In genomic region chr5:10988637-10989036, GRCh38 we compare ENCODE assay signal across 19 cellular contexts.
A peak's percentile ranks its signal among the peaks of the same experiment; 100 is the strongest.
DNase-seq lines count a peak whose midpoint lies in the region; ATAC-seq, FAIRE-seq and TF ChIP-seq lines count a peak whose summit lies in the region.
"Had no signal": no experiment of that assay in that cellular context is flagged by ENCODE, and none has a peak within 500 bp of the region (broad histone marks: within the 10 kb centered on the region; RNA-seq: fewer than 3 reads in every experiment).

No MANE protein-coding gene starts in this region.

- no peak overlapping the region for H3K4ac ChIP-seq in H1 (replicated peaks; ENCODE audit: insufficient read length, low read depth, low read length)

- no peak for TF ChIP-seq EP300 in H1 (IDR thresholded peaks at IDR 0.05; ENCODE audit: borderline replicate concordance in 1 of 2, low read depth in 2 of 2, low read length in 2 of 2)

- peak overlapping the region; percentile 32 for H3K4me3 Mint-ChIP-seq in Calu3 (ENCODE audit: low read depth, unreplicated experiment)
- peak overlapping the region in 6 of 10 donors; percentile 1 to 69 (median 44) for H3K4me3 Mint-ChIP-seq in naive thymus-derived CD4-positive, alpha-beta T cell
- H3K4me3 Mint-ChIP-seq: neural progenitor cell had no signal

- H3K4me2 ChIP-seq in KMS-11 (no peak overlapping the region), H1 (ENCODE audit: insufficient read depth in 1 of 2, low read depth in 2 of 2, low read length in 2 of 2) (no peak overlapping the region)

- 0 out of 2 replicates have a peak overlapping the region, but pooled peaks have one; percentile 67 for H2AFZ ChIP-seq in KMS-11 (ENCODE audit: low read depth)
- H2AFZ ChIP-seq in H1 (ENCODE audit: low read length) = peak overlapping the region; percentile 67; the same call in 1 of the 2 replicates
- H2AFZ ChIP-seq: hepatocyte, neural progenitor cell had no signal

- no peak overlapping the region for H2BK12ac ChIP-seq in H1 (ENCODE audit: low read depth, low read length)

- no peak overlapping the region for H4K8ac ChIP-seq in H1 (ENCODE audit: extremely low read depth, insufficient read depth, low read length)

- no peaks in the 10 kb centered on the region for H4K20me1 ChIP-seq in KMS-11 (ENCODE audit: insufficient read depth)
- no peaks in the 10 kb centered on the region for H4K20me1 ChIP-seq in H1 (replicated peaks in 1 of 2; ENCODE audit: control insufficient read depth in 1 of 2, insufficient read depth in 2 of 2, low read length in 2 of 2)

- no peaks in the 10 kb centered on the region for H3K36me3 ChIP-seq in KMS-11 (ENCODE audit: insufficient read depth)
- no peaks in the 10 kb centered on the region for H3K36me3 ChIP-seq in H1 (ENCODE audit: control insufficient read depth in 2 of 4, insufficient read depth in 4 of 4, low read length in 3 of 4)
- no peaks in the 10 kb centered on the region for H3K36me3 ChIP-seq in naive thymus-derived CD4-positive, alpha-beta T cell (ENCODE audit: control insufficient read depth in 2 of 3, insufficient read depth in 3 of 3, low read length in 3 of 3)
- H3K36me3 ChIP-seq: MG63, neural progenitor cell, SJSA1, upper lobe of left lung had no signal

- no peak overlapping the region for H3K56ac ChIP-seq in H1 (replicated peaks; ENCODE audit: insufficient read length, low read depth, low read length)

- H2AK5ac ChIP-seq in H1 (ENCODE audit: low read depth, low read length) = no peak overlapping the region

- H3K79me2 ChIP-seq in KMS-11 (ENCODE audit: insufficient read depth, low read depth) = no peaks in the 10 kb centered on the region
- H3K79me2 ChIP-seq in H1 (ENCODE audit: control insufficient read depth in 1 of 2, insufficient read depth in 2 of 2, low read length in 2 of 2) = no peaks in the 10 kb centered on the region
- H3K79me2 ChIP-seq: hepatocyte had no signal

- no peak overlapping the region for H4K91ac ChIP-seq in H1 (replicated peaks; ENCODE audit: insufficient read length, low read length)

- H3K36me3 Mint-ChIP-seq in Calu3 (ENCODE audit: insufficient read depth, unreplicated experiment) = no peaks in the 10 kb centered on the region
- no peaks in the 10 kb centered on the region for H3K36me3 Mint-ChIP-seq in naive thymus-derived CD4-positive, alpha-beta T cell
- H3K36me3 Mint-ChIP-seq: activated naive CD8-positive, alpha-beta T cell had no signal

- no peak overlapping the region for H3K9ac ChIP-seq in KMS-11
- no peak overlapping the region for H3K9ac ChIP-seq in H1 (replicated peaks in 1 of 4; ENCODE audit: extremely low read depth in 1 of 4, low read depth in 3 of 4, low read length in 3 of 4)
- H3K9ac ChIP-seq: neural progenitor cell had no signal

- H3K27ac ChIP-seq in KMS-11 = no peak overlapping the region
- no peak overlapping the region for H3K27ac ChIP-seq in H1 (ENCODE audit: low read depth, low read length)
- H3K27ac ChIP-seq in naive thymus-derived CD4-positive, alpha-beta T cell (ENCODE audit: low read depth, low read length) = no peak overlapping the region
- H3K27ac ChIP-seq: hepatocyte, neural progenitor cell, SJSA1, upper lobe of left lung had no signal

- H3K9me3 Mint-ChIP-seq in Calu3 (ENCODE audit: low read depth, unreplicated experiment) = no peaks in the 10 kb centered on the region
- no peaks in the 10 kb centered on the region for H3K9me3 Mint-ChIP-seq in naive thymus-derived CD4-positive, alpha-beta T cell
- H3K9me3 Mint-ChIP-seq: CD4-positive, CD25-positive, alpha-beta regulatory T cell; neural progenitor cell; stimulated activated naive CD8-positive, alpha-beta T cell treated with anti-CD3 and anti-CD28 coated beads, Interleukin-15, amount 100 ng/mL, for 72 hours had no signal

- H2BK5ac ChIP-seq in H1 (ENCODE audit: low read depth, low read length) = no peak overlapping the region

- TF ChIP-seq CTCF in Calu3 (IDR thresholded peaks at IDR 0.05; ENCODE audit: unreplicated experiment) (no peak), KMS-11 (conservative IDR thresholded peaks at IDR 0.05; ENCODE audit: low read depth, low read length) (no peak), H1 (IDR thresholded peaks at IDR 0.05; ENCODE audit: control extremely low read depth in 1 of 3, insufficient read depth in 1 of 3, low read depth in 1 of 3, low read length in 3 of 3) (no peak)

- no peak overlapping the region for H2BK120ac ChIP-seq in H1 (replicated peaks; ENCODE audit: low read depth, low read length)

- POLR2A ChIA-PET in H1 (lab: Charles Lee; ENCODE audit: partially characterized antibody) = interaction anchor here (1.9 kb wide), 1 partner anchor 10 kb away, joined by 4 read pairs; no protein-coding TSS in a partner anchor
- POLR2A ChIA-PET in naive thymus-derived CD4-positive, alpha-beta T cell (lab: Charles Lee) = no interaction called here

- no peak for FAIRE-seq in H1 (lab: Jason Lieb, UNC)

- DNase-seq in Calu3 (no peak), H1 (ENCODE audit: low read depth in 1 of 2, low spot score in 2 of 2) (no peak), H4 (ENCODE audit: low spot score) (no peak), COLO668 (lab: John Stamatoyannopoulos, UW; ENCODE audit: unreplicated experiment) (no peak)
- DNase-seq in naive thymus-derived CD4-positive, alpha-beta T cell = no peak
- DNase-seq: DMS 273 treated with DMSO at 0.1 percent for 48 hours, NCI-H1436 had no signal

- H3K4me3 ChIP-seq in KMS-11 (IDR thresholded peaks at IDR 0.05; ENCODE audit: insufficient read depth, low read depth, low read length) = no peak overlapping the region
- peak overlapping the region in 1 of 4 experiments; percentile 20; a peak in 1 of 8 replicates for H3K4me3 ChIP-seq in H1 (ENCODE audit: extremely low read depth in 1 of 4, insufficient read depth in 2 of 4, low read depth in 3 of 4, low read length in 4 of 4)
- no peak overlapping the region for H3K4me3 ChIP-seq in naive thymus-derived CD4-positive, alpha-beta T cell (ENCODE audit: low read length)
- H3K4me3 ChIP-seq: hepatocyte, MG63, mucosa of descending colon, neural progenitor cell, SJSA1, upper lobe of left lung had no signal

- H3K9me3 ChIP-seq in H1 (ENCODE audit: insufficient read depth in 2 of 2, low read depth in 1 of 2, low read length in 1 of 2) = no peaks in the 10 kb centered on the region
- H3K9me3 ChIP-seq in naive thymus-derived CD4-positive, alpha-beta T cell (ENCODE audit: control insufficient read depth in 2 of 3, low read length in 3 of 3) = no peaks in the 10 kb centered on the region
- H3K9me3 ChIP-seq: MG63, mucosa of descending colon, SJSA1, upper lobe of left lung had no signal

- H2BK20ac ChIP-seq in H1 (ENCODE audit: low read length) = no peak overlapping the region

- TF ChIP-seq POLR2A in H1 (IDR thresholded peaks at IDR 0.05; ENCODE audit: control extremely low read depth in 1 of 2, low read depth in 2 of 2, low read length in 2 of 2) = no peak

- H3K79me1 ChIP-seq in H1 (ENCODE audit: low read depth, low read length) = no peaks in the 10 kb centered on the region

- H3K4me1 ChIP-seq in KMS-11 (ENCODE audit: low read depth, poor library complexity, severe bottlenecking) = peaks cover 5% of the 10 kb centered on the region
- peaks cover 0 to 7% (median 0%) of the 10 kb centered on the region in 4 experiments; a peak in 3 of 7 replicates for H3K4me1 ChIP-seq in H1 (replicated peaks in 1 of 4; ENCODE audit: control insufficient read depth in 3 of 4, insufficient read depth in 4 of 4, low read length in 3 of 4)
- peaks cover 0 to 6% of the 10 kb centered on the region in 2 donors for H3K4me1 ChIP-seq in naive thymus-derived CD4-positive, alpha-beta T cell (ENCODE audit: control insufficient read depth in 2 of 2, insufficient read depth in 2 of 2, low read length in 2 of 2)
- H3K4me1 ChIP-seq: SJSA1 had no signal

- H3K23me2 ChIP-seq in H1 (ENCODE audit: low read depth, low read length) = no peaks in the 10 kb centered on the region

- BruUV-seq in Calu3 (replicated peaks; lab: Mats Ljungman, UMichigan) = no TSS peak

- ATAC-seq in naive thymus-derived CD4-positive, alpha-beta T cell = no peak
- no peak for ATAC-seq in GM19035 (IDR thresholded peaks at IDR 0.05; ENCODE audit: unreplicated experiment)
- no peak for ATAC-seq in HG03457 (IDR thresholded peaks at IDR 0.05; ENCODE audit: unreplicated experiment)

- no peak overlapping the region for H3K27ac Mint-ChIP-seq in Calu3 (ENCODE audit: unreplicated experiment)
- H3K27ac Mint-ChIP-seq in naive thymus-derived CD4-positive, alpha-beta T cell = no peak overlapping the region
- H3K27ac Mint-ChIP-seq: activated naive CD8-positive, alpha-beta T cell; neural progenitor cell had no signal

- H3K27me3 ChIP-seq in KMS-11 (ENCODE audit: insufficient read depth, low read depth) = no peaks in the 10 kb centered on the region
- H3K27me3 ChIP-seq in H1 (replicated peaks in 1 of 4; ENCODE audit: control insufficient read depth in 3 of 4, extremely low read depth in 1 of 4, insufficient read depth in 3 of 4, low read length in 3 of 4) = no peaks in the 10 kb centered on the region
- H3K27me3 ChIP-seq in naive thymus-derived CD4-positive, alpha-beta T cell (ENCODE audit: control insufficient read depth in 2 of 2, insufficient read depth in 2 of 2, low read length in 2 of 2) = no peaks in the 10 kb centered on the region
- H3K27me3 ChIP-seq: hepatocyte, neural progenitor cell, SJSA1, upper lobe of left lung had no signal

- H2BK15ac ChIP-seq in H1 (ENCODE audit: low read length) = no peak overlapping the region

- no peaks in the 10 kb centered on the region for H3K27me3 Mint-ChIP-seq in Calu3 (ENCODE audit: unreplicated experiment)
- peaks cover 8 to 39% (median 25%) of the 10 kb centered on the region in 5 donors for H3K27me3 Mint-ChIP-seq in naive thymus-derived CD4-positive, alpha-beta T cell

- H3K14ac ChIP-seq in H1 (ENCODE audit: insufficient read length) = no peak overlapping the region

- no peak overlapping the region for H3K18ac ChIP-seq in H1 (ENCODE audit: extremely low read depth, low read length)

- WGBS in H1 (ENCODE audit: extremely low coverage in 1 of 2, insufficient coverage in 1 of 2, insufficient read length in 1 of 2, insufficient replicate concordance in 2 of 2, low coverage in 1 of 2, low lambda C conversion rate in 2 of 2, missing lambda C conversion rate in 1 of 2), 2 experiments = 100% methylated on average over 1 of the region's 1 CpG; no CpG with 5 or more reads in 1 of the 2 experiments

- intact Hi-C loops in Calu3 (cut with micrococcal nuclease; ENCODE audit: unreplicated experiment) = loop anchor here (1.0 to 10.0 kb wide), 4 partner anchors 194 to 626 kb away; no protein-coding TSS in a partner anchor
- intact Hi-C loops in naive thymus-derived CD4-positive, alpha-beta T cell (cut with micrococcal nuclease) = loop anchor here in 1 of 2 donors (2.0 kb wide), 1 partner anchor 536 kb away; no protein-coding TSS in a partner anchor

- H3K4me1 Mint-ChIP-seq in Calu3 (ENCODE audit: low read depth, unreplicated experiment) = peaks cover 13% of the 10 kb centered on the region
- H3K4me1 Mint-ChIP-seq in naive thymus-derived CD4-positive, alpha-beta T cell = peaks cover 7 to 13% (median 10%) of the 10 kb centered on the region in 7 donors

- CTCF ChIA-PET in Calu3 (lab: Charles Lee) = interaction anchor here (0.5 to 1.6 kb wide), 13 partner anchors 10 to 1035 kb away, joined by 3 to 9 read pairs (median 3); no protein-coding TSS in a partner anchor
- CTCF ChIA-PET in H1 (lab: Charles Lee; ENCODE audit: partially characterized antibody) = interaction anchor here (0.6 to 3.9 kb wide), 54 partner anchors 10 to 1030 kb away, joined by 3 to 35 read pairs (median 4); no protein-coding TSS in a partner anchor
- CTCF ChIA-PET in naive thymus-derived CD4-positive, alpha-beta T cell (lab: Charles Lee) = interaction anchor here (0.9 to 1.0 kb wide), 2 partner anchors 12 to 1035 kb away, joined by 3 read pairs; no protein-coding TSS in a partner anchor

- TF ChIP-seq RAD21 in H1 (IDR thresholded peaks at IDR 0.05 in 1 of 2, conservative IDR thresholded peaks at IDR 0.05 in 1 of 2; ENCODE audit: low read depth in 2 of 2, low read length in 2 of 2) = no peak

- H4K5ac ChIP-seq in H1 (ENCODE audit: insufficient read length, low read depth, low read length) = no peak overlapping the region

- H3K23ac ChIP-seq in H1 (ENCODE audit: insufficient read length) = no peak overlapping the region
